Comparison of ENCODE assay signal across 28 cellular contexts in the genomic region with DNA sequence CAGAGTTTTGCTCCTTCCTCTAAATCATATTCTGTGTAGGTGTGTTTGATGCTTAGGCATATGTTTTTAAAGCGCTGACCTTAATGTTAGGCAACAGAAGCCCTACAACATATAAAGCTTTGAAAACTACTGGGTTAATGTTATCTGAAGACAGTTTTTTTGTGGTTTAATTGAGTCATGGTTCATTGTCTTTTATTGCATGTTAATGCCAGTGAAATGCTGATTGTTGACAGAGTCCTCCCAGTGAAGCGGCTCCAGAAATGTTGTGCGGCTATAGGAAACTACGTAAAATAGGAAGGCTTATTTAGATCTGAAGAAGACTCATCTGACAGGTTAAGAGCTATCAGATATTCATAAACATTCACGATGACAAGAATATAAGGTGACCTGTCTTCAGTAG.
DNase-seq lines count a peak whose midpoint lies in the region; ATAC-seq and TF ChIP-seq lines count a peak whose summit lies in the region.
"Had no signal": no experiment of that assay in that cellular context is flagged by ENCODE, and none has a peak within 500 bp of the region (broad histone marks: within the 10 kb centered on the region; RNA-seq: fewer than 3 reads in every experiment).

No MANE protein-coding gene starts in this region.

- H3K4me3 ChIP-seq in fibroblast of pulmonary artery (replicated peaks; ENCODE audit: low read depth, low read length), result no peak overlapping the region
- H3K4me3 ChIP-seq: breast epithelium, esophagus squamous epithelium, lung, prostate gland, SJCRH30, tibial nerve had no signal

- no peak for ATAC-seq in HG02642 (IDR thresholded peaks at IDR 0.05; ENCODE audit: poor library complexity, unreplicated experiment)
- ATAC-seq: activated naive CD4-positive, alpha-beta T cell treated with anti-CD3 and anti-CD28 coated beads, Interleukin-2, amount 50 U/mL, for 72 hours; naive thymus-derived CD8-positive, alpha-beta T cell; sciatic nerve; WTC11 had no signal

- peak; percentile 8 for DNase-seq in NCI-H510A treated with DMSO at 0.1 percent for 48 hours (lab: John Stamatoyannopoulos, UW)
- no peak for DNase-seq in NCI-H510A (lab: John Stamatoyannopoulos, UW)
- DNase-seq in NCI-H69 (lab: John Stamatoyannopoulos, UW), result peak; percentile 46
- DNase-seq in fibroblast of pulmonary artery (ENCODE audit: low read depth), result peak; percentile 34
- DNase-seq in 8988T, result no peak
- DNase-seq in GM03348 (ENCODE audit: low spot score), result no peak
- DNase-seq in stimulated activated CD4-positive, alpha-beta T cell treated with anti-CD3 and anti-CD28 coated beads, Interleukin-4, amount 100 ng/mL, for 1 hour, result no peak
- DNase-seq: activated CD4-positive, alpha-beta T cell treated with anti-CD3 and anti-CD28 coated beads, Interleukin-2, amount 10 ng/mL, durations not matched to agents 24 days and 14 days; Caco-2; esophagus squamous epithelium; IMR-90; naive thymus-derived CD8-positive, alpha-beta T cell; NCI-H1930; NCI-H82; occipital lobe; RPMI8226; SJCRH30; stimulated activated CD4-positive, alpha-beta T cell treated with anti-CD3 and anti-CD28 coated beads, Interleukin-12 subunit alpha, Interleukin-12 subunit beta, amount 100 ng/mL, for 4 hours; stimulated activated CD4-positive, alpha-beta T cell treated with anti-CD3 and anti-CD28 coated beads, Interleukin-4, amount 100 ng/mL, for 4 hours; T1000 had no signal

- no peak for TF ChIP-seq CTCF in fibroblast of pulmonary artery (IDR thresholded peaks at IDR 0.05; ENCODE audit: low read length, missing control alignments)

Comparison
In these comparisons a context has a peak if more than half of its experiments do, and no peak if none do; other contexts are left out.
1. DNase-seq: peak in NCI-H510A treated with DMSO at 0.1 percent for 48 hours (single experiment), NCI-H69 (single experiment) and fibroblast of pulmonary artery (single experiment); none in NCI-H510A (single experiment), 8988T (single experiment), GM03348 (single experiment) and stimulated activated CD4-positive, alpha-beta T cell treated with anti-CD3 and anti-CD28 coated beads, Interleukin-4, amount 100 ng/mL, for 1 hour (single experiment).